ENCODE assay signal across 7 cellular contexts in genomic region chr3:25781758-25782594, GRCh38. TPM values are rescaled to one million over a fixed set of nuclear protein-coding genes. Genes with fewer than 3 reads are reported as not detected.
A peak's percentile ranks its signal among the peaks of the same experiment; 100 is the strongest.
DNase-seq lines count a peak whose midpoint lies in the region; ATAC-seq, FAIRE-seq and TF ChIP-seq lines count a peak whose summit lies in the region.

No MANE protein-coding gene starts in this region.

- no peak overlapping the region for H3K27ac Mint-ChIP-seq in endodermal cell

- H3K4me3 ChIP-seq in GM23248: peak overlapping the region; percentile 89
- H3K4me3 ChIP-seq in Loucy (ENCODE audit: low read length, poor library complexity, severe bottlenecking): peak overlapping the region; percentile 80
- H3K4me3 ChIP-seq in endodermal cell (ENCODE audit: low read length): peak overlapping the region; percentile 98
- peak overlapping the region; percentile 60 for H3K4me3 ChIP-seq in skeletal muscle cell (ENCODE audit: low read depth, low read length)

- H3K27ac ChIP-seq in GM23248 (peak overlapping the region; percentile 59), endodermal cell (ENCODE audit: low read depth, low read length) (no peak overlapping the region)

- peaks cover 13% of the 10 kb centered on the region for H3K36me3 Mint-ChIP-seq in endodermal cell (ENCODE audit: low read depth)

- H3K27me3 Mint-ChIP-seq in endodermal cell (ENCODE audit: insufficient read depth): peaks cover 4% of the 10 kb centered on the region

- peak overlapping the region; percentile 99 for H3K4me2 ChIP-seq in GM23248 (ENCODE audit: unreplicated experiment)
- peak overlapping the region; percentile 96 for H3K4me2 ChIP-seq in Loucy (ENCODE audit: low read depth, low read length, poor library complexity, severe bottlenecking)

- TF ChIP-seq CTCF in Loucy (conservative IDR thresholded peaks at IDR 0.05; ENCODE audit: low read length) (no peak), endodermal cell (conservative IDR thresholded peaks at IDR 0.05) (no peak)

- DNase-seq in GM23248 (no peak), endodermal cell (no peak), skeletal muscle cell (ENCODE audit: low read depth) (no peak), NCI-H1092 treated with DMSO at 0.1 percent for 48 hours (lab: John Stamatoyannopoulos, UW) (no peak), RCC 7860 (ENCODE audit: low spot score) (no peak)

- ATAC-seq in GM18519 (IDR thresholded peaks at IDR 0.05; ENCODE audit: low FRiP score, unreplicated experiment): peak; percentile 71

- H3F3A ChIP-seq in GM23248 (ENCODE audit: insufficient read depth) (no peaks in the 10 kb centered on the region), Loucy (ENCODE audit: low read depth) (no peaks in the 10 kb centered on the region)

- H3K4me3 Mint-ChIP-seq in endodermal cell: peak overlapping the region; percentile 77

- peak overlapping the region; percentile 83 for H3K9ac ChIP-seq in GM23248
- H3K9ac ChIP-seq in Loucy (ENCODE audit: low read depth, low read length, poor library complexity, severe bottlenecking): peak overlapping the region; percentile 94
- H3K9ac ChIP-seq in endodermal cell (ENCODE audit: extremely low read depth, low read length, poor library complexity, severe bottlenecking): peak overlapping the region; percentile 54

- H3K9me3 Mint-ChIP-seq in endodermal cell: no peaks in the 10 kb centered on the region

- no peaks in the 10 kb centered on the region for H3K9me3 ChIP-seq in GM23248 (ENCODE audit: low read depth)
- no peaks in the 10 kb centered on the region for H3K9me3 ChIP-seq in Loucy (ENCODE audit: insufficient read depth, low read depth, low read length)
- H3K9me3 ChIP-seq in endodermal cell (ENCODE audit: control insufficient read depth, low read length): no peaks in the 10 kb centered on the region

- in situ Hi-C loops in GM23248 (cut with MboI): no loop called here

- H2AFZ ChIP-seq in GM23248: peak overlapping the region; percentile 90
- H2AFZ ChIP-seq in Loucy (ENCODE audit: low read length): no peak overlapping the region

- peaks cover 11% of the 10 kb centered on the region; the same call in 1 of the 2 replicates for H3K36me3 ChIP-seq in GM23248 (ENCODE audit: low read depth)
- H3K36me3 ChIP-seq in Loucy (ENCODE audit: insufficient read depth, low read length): peaks cover 12% of the 10 kb centered on the region; the same call in 1 of the 2 replicates
- peaks cover 13% of the 10 kb centered on the region for H3K36me3 ChIP-seq in endodermal cell (ENCODE audit: control insufficient read depth, insufficient read depth, low read length)

- H3K9me2 ChIP-seq in GM23248 (ENCODE audit: insufficient read depth) (no peaks in the 10 kb centered on the region), Loucy (replicated peaks; ENCODE audit: low read depth, low read length) (no peaks in the 10 kb centered on the region)

- 68 to 71% methylated on average over 3 of the region's 3 CpGs for WGBS in GM23248 (ENCODE audit: low coverage in 1 of 2, low lambda C conversion rate in 2 of 2, missing lambda C conversion rate in 2 of 2), 2 experiments
- 76 to 81% methylated on average over 3 of the region's 3 CpGs for WGBS in endodermal cell (ENCODE audit: insufficient coverage in 1 of 2, insufficient read length in 1 of 2), 2 experiments

- H3K4me1 Mint-ChIP-seq in endodermal cell: peaks cover 15% of the 10 kb centered on the region

- no peak for FAIRE-seq in RCC 7860 (lab: Jason Lieb, UNC)

- H3K27me3 ChIP-seq in GM23248 (replicated peaks; ENCODE audit: insufficient read depth) (no peaks in the 10 kb centered on the region), Loucy (ENCODE audit: insufficient read depth, low read length, poor library complexity, severe bottlenecking) (no peaks in the 10 kb centered on the region), endodermal cell (ENCODE audit: control insufficient read depth, insufficient read depth, low read length, poor library complexity, severe bottlenecking) (no peaks in the 10 kb centered on the region)

- H3K79me2 ChIP-seq in GM23248 (ENCODE audit: insufficient read depth): peaks cover 41% of the 10 kb centered on the region
- peaks cover 71% of the 10 kb centered on the region for H3K79me2 ChIP-seq in Loucy (ENCODE audit: insufficient read depth, low read length)

- H3K4me1 ChIP-seq in GM23248 (ENCODE audit: insufficient read depth) (peaks cover 8% of the 10 kb centered on the region), Loucy (ENCODE audit: insufficient read depth, low read length, poor library complexity, severe bottlenecking) (peaks cover 53% of the 10 kb centered on the region), endodermal cell (ENCODE audit: control insufficient read depth, insufficient read depth, low read length) (no peaks in the 10 kb centered on the region)

- H4K20me1 ChIP-seq in GM23248 (ENCODE audit: insufficient read depth) (no peaks in the 10 kb centered on the region), Loucy (ENCODE audit: insufficient read depth, low read length, poor library complexity, severe bottlenecking) (peaks cover 45% of the 10 kb centered on the region)

RNA-seq across cellular contexts. Expression of gene NGLY1, which starts 1.3 kb away (rescaled TPM):
- 19.3 and 28.9 TPM in 2 replicates for total RNA-seq in GM23248 (2014; rRNA removed; shearing (Covaris generic))
- polyA plus RNA-seq in GM23248 (2016; fragmentation: Nextera tagmentation; extraction: Ambion mirVana): 29.2 and 30.4 TPM in 2 replicates
- total RNA-seq in endodermal cell: 10 to 100 TPM; 39.5 to 40.4 TPM
- 24.0 TPM for polyA plus RNA-seq in endodermal cell (2013, experiment 1 of 2)
- polyA plus RNA-seq in endodermal cell (2013, experiment 2 of 2): 24.0 TPM

RNA-seq across cellular contexts. Expression of gene OXSM, which starts 7.9 kb away (rescaled TPM):
- total RNA-seq in GM23248 (2014; rRNA removed; shearing (Covaris generic)): 13.1 and 17.5 TPM in 2 replicates
- 20.0 and 20.3 TPM in 2 replicates for polyA plus RNA-seq in GM23248 (2016; fragmentation: Nextera tagmentation; extraction: Ambion mirVana)
- total RNA-seq in endodermal cell: 10 to 100 TPM in 1 of 2 donors, 1 to 10 TPM in 1; 7.8 to 10.5 TPM
- polyA plus RNA-seq in endodermal cell (2013, experiment 1 of 2): 7.7 TPM
- polyA plus RNA-seq in endodermal cell (2013, experiment 2 of 2): 5.8 TPM
